ENCODE assay signal across 9 cellular contexts in genomic region chr3:113769551-113769950, GRCh38. TPM values are rescaled to one million over a fixed set of nuclear protein-coding genes. Genes with fewer than 3 reads are reported as not detected.
DNase-seq lines count a peak whose midpoint lies in the region; ATAC-seq, FAIRE-seq and TF ChIP-seq lines count a peak whose summit lies in the region.
"Had no signal": no experiment of that assay in that cellular context is flagged by ENCODE, and none has a peak within 500 bp of the region (broad histone marks: within the 10 kb centered on the region; RNA-seq: fewer than 3 reads in every experiment).

No MANE protein-coding gene starts in this region.

- intact Hi-C loops in activated B cell treated with CpG ODN at 0.5 μM for 24 hours (cut with micrococcal nuclease), result loop anchor here (2.0 kb wide), 2 partner anchors 15 to 19 kb away; no protein-coding TSS in a partner anchor
- intact Hi-C loops in HepG2 (cut with micrococcal nuclease; ENCODE audit: unreplicated experiment), result no loop called here

- H3K36me3 Mint-ChIP-seq in HFFc6 (ENCODE audit: low read depth) (peaks cover 6% of the 10 kb centered on the region; the same call in 1 of the 2 replicates), activated B cell treated with CpG ODN at 0.5 μM for 24 hours (ENCODE audit: low read depth) (peaks cover 9% of the 10 kb centered on the region)

- CTCF ChIA-PET in activated B cell treated with CpG ODN at 0.5 μM for 24 hours (lab: Charles Lee) (no interaction called here), HepG2 (lab: Yijun Ruan, JAX; ENCODE audit: low intra/inter-chr PET ratio, low total read pairs) (interaction anchor here (0.6 kb wide), 1 partner anchor 33 kb away, joined by 3 read pairs; no protein-coding TSS in a partner anchor)

- no peaks in the 10 kb centered on the region for H3K9me3 ChIP-seq in HepG2 (ENCODE audit: low read length)
- no peaks in the 10 kb centered on the region for H3K9me3 ChIP-seq in effector memory CD4-positive, alpha-beta T cell (ENCODE audit: control insufficient read depth, low read length)

- no peak for TF ChIP-seq RAD21 in HepG2 (CRISPR knock-in tag; IDR thresholded peaks at IDR 0.05)

- H3K79me2 ChIP-seq in HepG2 (ENCODE audit: insufficient read depth, low read length), result peaks cover 3% of the 10 kb centered on the region

- no peak for TF ChIP-seq EP300 in HepG2 (IDR thresholded peaks at IDR 0.05; ENCODE audit: low read depth in 2 of 2, low read length in 2 of 2)
- TF ChIP-seq EP300 in HepG2 (CRISPR knock-in tag; IDR thresholded peaks at IDR 0.05; ENCODE audit: borderline replicate concordance), result no peak

- peak overlapping the region; percentile 55 for H3K4me3 Mint-ChIP-seq in HFFc6
- no peak overlapping the region for H3K4me3 Mint-ChIP-seq in activated B cell treated with CpG ODN at 0.5 μM for 24 hours

- TF ChIP-seq CTCF in GM10266 (IDR thresholded peaks at IDR 0.05; ENCODE audit: control insufficient read depth, insufficient read depth, low read depth, missing control alignments), result no peak
- TF ChIP-seq CTCF in HFFc6 (IDR thresholded peaks at IDR 0.05), result peak; percentile 10; the same call in 1 of the 2 replicates
- no peak for TF ChIP-seq CTCF in activated B cell treated with CpG ODN at 0.5 μM for 24 hours (IDR thresholded peaks at IDR 0.05)
- no peak for TF ChIP-seq CTCF in HepG2 (CRISPR knock-in tag; IDR thresholded peaks at IDR 0.05)

- H3K27me3 Mint-ChIP-seq in HFFc6 (ENCODE audit: insufficient read depth), result no peaks in the 10 kb centered on the region; the same call in 1 of the 2 replicates
- H3K27me3 Mint-ChIP-seq in activated B cell treated with CpG ODN at 0.5 μM for 24 hours, result no peaks in the 10 kb centered on the region

- POLR2A ChIA-PET in activated B cell treated with CpG ODN at 0.5 μM for 24 hours (lab: Charles Lee) (no interaction called here), HepG2 (lab: Yijun Ruan, JAX) (interaction anchor here (1.3 kb wide), 1 partner anchor 24 kb away, joined by 3 read pairs; no protein-coding TSS in a partner anchor)

- no peak overlapping the region for H2AFZ ChIP-seq in HepG2 (ENCODE audit: low read length)

- BruUV-seq in HepG2 (replicated peaks; lab: Mats Ljungman, UMichigan), result TSS peak; percentile 14

- peak overlapping the region; percentile 57 for H3K27ac Mint-ChIP-seq in HFFc6
- H3K27ac Mint-ChIP-seq in activated B cell treated with CpG ODN at 0.5 μM for 24 hours, result no peak overlapping the region

- no peak for TF ChIP-seq POLR2A in HepG2 (IDR thresholded peaks at IDR 0.05; ENCODE audit: insufficient read depth in 1 of 2, low read depth in 2 of 2, low read length in 2 of 2)

- H3K9me3 Mint-ChIP-seq in HFFc6 (no peaks in the 10 kb centered on the region), activated B cell treated with CpG ODN at 0.5 μM for 24 hours (no peaks in the 10 kb centered on the region)

- H3K9ac ChIP-seq in HepG2 (ENCODE audit: insufficient read depth, low read depth, low read length), result no peak overlapping the region

- peaks cover 41% of the 10 kb centered on the region for H3K4me1 Mint-ChIP-seq in HFFc6 (ENCODE audit: low read depth)
- H3K4me1 Mint-ChIP-seq in activated B cell treated with CpG ODN at 0.5 μM for 24 hours, result peaks cover 6% of the 10 kb centered on the region

- H3K4me2 ChIP-seq in HepG2 (ENCODE audit: low read depth, low read length), result no peak overlapping the region

- no peak overlapping the region for H3K27ac ChIP-seq in HepG2 (ENCODE audit: extremely low read length, insufficient read depth, low read length)
- H3K27ac ChIP-seq in effector memory CD4-positive, alpha-beta T cell (ENCODE audit: insufficient read depth, low read length, poor library complexity, severe bottlenecking), result no peak overlapping the region
- H3K27ac ChIP-seq: coronary artery had no signal

- H3K36me3 ChIP-seq in HepG2 (replicated peaks in 1 of 2; ENCODE audit: control insufficient read depth in 1 of 2, insufficient read depth in 2 of 2, low read length in 2 of 2), result 0 out of 5 replicates have a peak, but pooled peaks cover 0 to 3% of the 10 kb centered on the region in 2 experiments
- no peaks in the 10 kb centered on the region for H3K36me3 ChIP-seq in effector memory CD4-positive, alpha-beta T cell (ENCODE audit: control insufficient read depth, insufficient read depth, low read length)

- in situ Hi-C loops in HepG2 (cut with HindIII; ENCODE audit: extremely low pct_ligation_motif_present, low pct_unique_long_range_greater_than_20kb), result no loop called here

- no peak overlapping the region for H3K4me3 ChIP-seq in HepG2 (replicated peaks in 1 of 3; ENCODE audit: insufficient read depth in 1 of 3, low read depth in 2 of 3, low read length in 3 of 3)
- no peak overlapping the region for H3K4me3 ChIP-seq in effector memory CD4-positive, alpha-beta T cell (ENCODE audit: insufficient read depth, low read depth, low read length, poor library complexity, severe bottlenecking)
- H3K4me3 ChIP-seq: coronary artery had no signal

- no peaks in the 10 kb centered on the region for H3K27me3 ChIP-seq in HepG2 (ENCODE audit: control insufficient read depth in 1 of 2, insufficient read depth in 2 of 2, low read length in 2 of 2)
- H3K27me3 ChIP-seq in effector memory CD4-positive, alpha-beta T cell (replicated peaks; ENCODE audit: control insufficient read depth, insufficient read depth, low read length, poor library complexity, severe bottlenecking), result no peaks in the 10 kb centered on the region

- H4K20me1 ChIP-seq in HepG2 (ENCODE audit: insufficient read depth, low read length), result no peaks in the 10 kb centered on the region

- no peak for FAIRE-seq in HepG2 (lab: Jason Lieb, UNC)

- H3K4me1 ChIP-seq in HepG2 (ENCODE audit: insufficient read depth, low read length), result peaks cover 15% of the 10 kb centered on the region
- no peaks in the 10 kb centered on the region for H3K4me1 ChIP-seq in effector memory CD4-positive, alpha-beta T cell (ENCODE audit: control insufficient read depth, insufficient read depth, low read length, poor library complexity, severe bottlenecking)

- peak; percentile 12 for DNase-seq in GM10266 (ENCODE audit: extremely low spot score)
- DNase-seq in HFFc6, result peak; percentile 54
- DNase-seq in activated B cell treated with CpG ODN at 0.5 μM for 24 hours, result no peak
- DNase-seq in HepG2 (ENCODE audit: low spot score), result peak; percentile 13
- no peak for DNase-seq in NCI-H2196 treated with DMSO at 0.1 percent for 48 hours (lab: John Stamatoyannopoulos, UW; ENCODE audit: unreplicated experiment)
- no peak for DNase-seq in stimulated activated CD4-positive, alpha-beta T cell treated with anti-CD3 and anti-CD28 coated beads, Interleukin-4, amount 100 ng/mL, for 24 hours
- no peak for DNase-seq in LoVo (ENCODE audit: low spot score)
- DNase-seq in effector memory CD4-positive, alpha-beta T cell, result no peak

- peak; percentile 28 for ATAC-seq in activated B cell treated with CpG ODN at 0.5 μM for 24 hours (ENCODE audit: low read depth)
- ATAC-seq in HepG2, result peak; percentile 77

RNA-seq across cellular contexts. Expression of gene ATP6V1A, which starts 22.7 kb away (rescaled TPM):
- total RNA-seq in HFFc6 (2021; fragmentation: NEBNext Ultra II Directional; extraction: Animal tissue kit (Norgen Biotek cat#: 25700)), result 100 to 1,000 TPM in 4 of 6 experiments, 10 to 100 TPM in 2; 99.4 to 110 (median 101) TPM
- total RNA-seq in activated B cell treated with CpG ODN at 0.5 μM for 24 hours (49.3 and 49.9 TPM in 2 replicates), HepG2 (2016; rRNA removed; fragmentation: Illumina TruSeq; extraction: Trizol) (95.1 and 171 TPM in 2 replicates)
- 4.1 and 4.6 TPM in 2 replicates for total RNA-seq in HepG2 (2016; cell fraction: cytosol; rRNA removed; fragmentation: Illumina TruSeq; extraction: Trizol; ENCODE audit: low read depth)
- total RNA-seq in HepG2 (2016; cell fraction: insoluble cytoplasmic fraction; rRNA removed; fragmentation: Illumina TruSeq; extraction: Trizol), result 94.7 and 166 TPM in 2 replicates
- 18.8 and 23.0 TPM in 2 replicates for total RNA-seq in HepG2 (2016; cell fraction: membrane; rRNA removed; fragmentation: Illumina TruSeq; extraction: Trizol)
- 48.7 and 55.1 TPM in 2 replicates for total RNA-seq in HepG2 (2016; cell fraction: nucleus; rRNA removed; fragmentation: Illumina TruSeq; extraction: Trizol)
- 21.7 and 23.4 TPM in 2 replicates for polyA plus RNA-seq in HepG2 (2011; rRNA removed)
- polyA plus RNA-seq in HepG2 (2011; cell fraction: cytosol; rRNA removed), result 10.7 and 17.6 TPM in 2 replicates
- polyA plus RNA-seq in HepG2 (2011; cell fraction: nucleus; rRNA removed), result 4.8 and 6.2 TPM in 2 replicates
- polyA plus RNA-seq in HepG2 (2012), result 17.0 and 26.8 TPM in 2 replicates
- polyA plus RNA-seq in HepG2 (2016; cell fraction: cytosol; fragmentation: Illumina TruSeq; extraction: Trizol; ENCODE audit: low read depth), result 1.5 TPM in 2 replicates
- polyA plus RNA-seq in HepG2 (2016; cell fraction: insoluble cytoplasmic fraction; fragmentation: Illumina TruSeq; extraction: Trizol; ENCODE audit: low read depth), result 61.1 and 63.7 TPM in 2 replicates
- 5.9 and 6.6 TPM in 2 replicates for polyA plus RNA-seq in HepG2 (2016; cell fraction: membrane; fragmentation: Illumina TruSeq; extraction: Trizol; ENCODE audit: low read depth)
- 37.6 and 38.2 TPM in 2 replicates for polyA plus RNA-seq in HepG2 (2016; cell fraction: nucleus; fragmentation: Illumina TruSeq; extraction: Trizol; ENCODE audit: insufficient read depth, low read depth)
- 33.3 and 77.8 TPM in 2 replicates for polyA minus RNA-seq in HepG2 (2011; rRNA and poly(A)+ RNA removed; ENCODE audit: low replicate concordance)
- 39.8 and 40.8 TPM in 2 replicates for polyA minus RNA-seq in HepG2 (2011; cell fraction: cytosol; rRNA and poly(A)+ RNA removed)
- 19.3 and 28.3 TPM in 2 replicates for polyA minus RNA-seq in HepG2 (2011; cell fraction: nucleus; rRNA and poly(A)+ RNA removed)

RNA-seq across cellular contexts. Expression of gene NAA50, which starts 23.5 kb away (rescaled TPM):
- total RNA-seq in HFFc6 (2021; fragmentation: NEBNext Ultra II Directional; extraction: Animal tissue kit (Norgen Biotek cat#: 25700)), result 100 to 1,000 TPM; 146 to 178 (median 171) TPM
- 112 and 118 TPM in 2 replicates for total RNA-seq in activated B cell treated with CpG ODN at 0.5 μM for 24 hours
- total RNA-seq in HepG2 (2016; rRNA removed; fragmentation: Illumina TruSeq; extraction: Trizol), result 233 and 352 TPM in 2 replicates
- 12.6 and 14.6 TPM in 2 replicates for total RNA-seq in HepG2 (2016; cell fraction: cytosol; rRNA removed; fragmentation: Illumina TruSeq; extraction: Trizol; ENCODE audit: low read depth)
- 240 and 363 TPM in 2 replicates for total RNA-seq in HepG2 (2016; cell fraction: insoluble cytoplasmic fraction; rRNA removed; fragmentation: Illumina TruSeq; extraction: Trizol)
- 93.6 and 101 TPM in 2 replicates for total RNA-seq in HepG2 (2016; cell fraction: membrane; rRNA removed; fragmentation: Illumina TruSeq; extraction: Trizol)
- total RNA-seq in HepG2 (2016; cell fraction: nucleus; rRNA removed; fragmentation: Illumina TruSeq; extraction: Trizol), result 92.1 and 103 TPM in 2 replicates
- polyA plus RNA-seq in HepG2 (2011; rRNA removed), result 30.2 and 30.3 TPM in 2 replicates
- polyA plus RNA-seq in HepG2 (2011; cell fraction: cytosol; rRNA removed), result 28.8 and 35.6 TPM in 2 replicates
- 19.7 and 21.7 TPM in 2 replicates for polyA plus RNA-seq in HepG2 (2011; cell fraction: nucleus; rRNA removed)
- 89.2 and 99.4 TPM in 2 replicates for polyA plus RNA-seq in HepG2 (2012)
- 12.6 and 13.9 TPM in 2 replicates for polyA plus RNA-seq in HepG2 (2016; cell fraction: cytosol; fragmentation: Illumina TruSeq; extraction: Trizol; ENCODE audit: low read depth)
- polyA plus RNA-seq in HepG2 (2016; cell fraction: insoluble cytoplasmic fraction; fragmentation: Illumina TruSeq; extraction: Trizol; ENCODE audit: low read depth), result 253 and 261 TPM in 2 replicates
- 48.2 and 51.0 TPM in 2 replicates for polyA plus RNA-seq in HepG2 (2016; cell fraction: membrane; fragmentation: Illumina TruSeq; extraction: Trizol; ENCODE audit: low read depth)
- 111 TPM in 2 replicates for polyA plus RNA-seq in HepG2 (2016; cell fraction: nucleus; fragmentation: Illumina TruSeq; extraction: Trizol; ENCODE audit: insufficient read depth, low read depth)
- 32.6 and 46.0 TPM in 2 replicates for polyA minus RNA-seq in HepG2 (2011; rRNA and poly(A)+ RNA removed; ENCODE audit: low replicate concordance)
- 49.0 and 66.5 TPM in 2 replicates for polyA minus RNA-seq in HepG2 (2011; cell fraction: cytosol; rRNA and poly(A)+ RNA removed)
- polyA minus RNA-seq in HepG2 (2011; cell fraction: nucleus; rRNA and poly(A)+ RNA removed), result 21.6 and 26.0 TPM in 2 replicates

Comparison
In these comparisons a context has a peak if more than half of its experiments do, and no peak if none do; other contexts are left out.
1. DNase-seq: peak in GM10266 (single experiment), HFFc6 (single experiment) and HepG2 (single experiment); none in activated B cell treated with CpG ODN at 0.5 μM for 24 hours (single experiment), NCI-H2196 treated with DMSO at 0.1 percent for 48 hours (single experiment), stimulated activated CD4-positive, alpha-beta T cell treated with anti-CD3 and anti-CD28 coated beads, Interleukin-4, amount 100 ng/mL, for 24 hours (single experiment), LoVo (single experiment) and effector memory CD4-positive, alpha-beta T cell (0 of 3).